ENCODE assay signal across 14 cellular contexts in genomic region chr13:37769078-37769477, GRCh38.
DNase-seq lines count a peak whose midpoint lies in the region; ATAC-seq and TF ChIP-seq lines count a peak whose summit lies in the region.
"Had no signal": no experiment of that assay in that cellular context is flagged by ENCODE, and none has a peak within 500 bp of the region (broad histone marks: within the 10 kb centered on the region; RNA-seq: fewer than 3 reads in every experiment).

No MANE protein-coding gene starts in this region.

- H3K27me3 ChIP-seq in MM.1S (replicated peaks; ENCODE audit: insufficient read depth, low read length) (no peaks in the 10 kb centered on the region), brain microvascular endothelial cell (replicated peaks) (no peaks in the 10 kb centered on the region)

- no peak overlapping the region for H2AFZ ChIP-seq in MM.1S (ENCODE audit: low read length)

- H4K20me1 ChIP-seq in MM.1S (ENCODE audit: insufficient read depth, low read length): no peaks in the 10 kb centered on the region

- H3K4me3 ChIP-seq in MM.1S (ENCODE audit: low read length) (no peak overlapping the region), brain microvascular endothelial cell (ENCODE audit: low read depth, low read length) (no peak overlapping the region)
- H3K4me3 ChIP-seq: A549 had no signal

- no peaks in the 10 kb centered on the region for H3K36me3 Mint-ChIP-seq in neural crest cell (ENCODE audit: low read depth)

- no peaks in the 10 kb centered on the region for H3K9me3 ChIP-seq in MM.1S (replicated peaks; ENCODE audit: insufficient read depth, low read length)
- H3K9me3 ChIP-seq: A549 had no signal

- no peak overlapping the region for H3K4me3 Mint-ChIP-seq in neural crest cell
- H3K4me3 Mint-ChIP-seq: activated T-cell treated with anti-CD3 and anti-CD28 coated beads, Interleukin-2, amount 50 U/mL, for 24 hours; effector memory CD8-positive, alpha-beta T cell had no signal

- no peak for TF ChIP-seq CTCF in MM.1S (IDR thresholded peaks at IDR 0.05; ENCODE audit: low read length)
- peak; percentile 4 for TF ChIP-seq CTCF in brain microvascular endothelial cell (IDR thresholded peaks at IDR 0.05; ENCODE audit: low read depth, low read length, missing control alignments)
- TF ChIP-seq CTCF in neural crest cell (conservative IDR thresholded peaks at IDR 0.05): peak; percentile 63

- H3K9ac ChIP-seq in MM.1S (ENCODE audit: low read length): no peak overlapping the region

- in situ Hi-C loops in brain microvascular endothelial cell (cut with HindIII; ENCODE audit: low pct_ligation_motif_present, low sequenced_read_pairs): no loop called here

- H3K9me3 Mint-ChIP-seq in neural crest cell: no peaks in the 10 kb centered on the region
- H3K9me3 Mint-ChIP-seq: activated T-cell treated with anti-CD3 and anti-CD28 coated beads, Interleukin-2, amount 50 U/mL, for 24 hours; effector memory CD8-positive, alpha-beta T cell had no signal

- H3K27ac Mint-ChIP-seq in neural crest cell (ENCODE audit: unreplicated experiment): no peak overlapping the region
- H3K27ac Mint-ChIP-seq: activated T-cell treated with anti-CD3 and anti-CD28 coated beads, Interleukin-2, amount 50 U/mL, for 24 hours; effector memory CD8-positive, alpha-beta T cell had no signal

- no peaks in the 10 kb centered on the region for H3K9me2 ChIP-seq in MM.1S (replicated peaks; ENCODE audit: insufficient read depth, low read length)

- H3K27ac ChIP-seq in MM.1S (ENCODE audit: low read length) (no peak overlapping the region), brain microvascular endothelial cell (no peak overlapping the region)
- H3K27ac ChIP-seq: A549 had no signal

- no peaks in the 10 kb centered on the region for H3K4me1 ChIP-seq in MM.1S (ENCODE audit: low read length)
- H3K4me1 ChIP-seq: A549 had no signal

- ATAC-seq in HG03139 (IDR thresholded peaks at IDR 0.05; ENCODE audit: unreplicated experiment): no peak
- ATAC-seq in HG02840 (IDR thresholded peaks at IDR 0.05; ENCODE audit: low FRiP score, unreplicated experiment): no peak
- ATAC-seq: A549; effector memory CD8-positive, alpha-beta T cell had no signal

- DNase-seq in DMS153 (lab: John Stamatoyannopoulos, UW) (peak; percentile 17), DMS153 treated with DMSO at 0.1 percent for 48 hours (lab: John Stamatoyannopoulos, UW; ENCODE audit: unreplicated experiment) (no peak), MM.1S (peak; percentile 11), brain microvascular endothelial cell (no peak), neural crest cell (ENCODE audit: low read depth, low spot score) (no peak), GF-D8 (lab: John Stamatoyannopoulos, UW) (no peak)
- DNase-seq: activated T-cell treated with anti-CD3 and anti-CD28 coated beads, Interleukin-2, amount 50 U/mL, for 24 hours; effector memory CD8-positive, alpha-beta T cell; hypothalamus; mammary epithelial cell; NCI-H774 had no signal

- no peaks in the 10 kb centered on the region for H3K79me2 ChIP-seq in MM.1S (ENCODE audit: low read length)

- no peaks in the 10 kb centered on the region for H3K4me1 Mint-ChIP-seq in neural crest cell

- no peak overlapping the region for H3K4me2 ChIP-seq in MM.1S (ENCODE audit: low read depth, low read length)
- H3K4me2 ChIP-seq: A549 had no signal

- H3K27me3 Mint-ChIP-seq in neural crest cell (ENCODE audit: low read depth): no peaks in the 10 kb centered on the region
- H3K27me3 Mint-ChIP-seq: activated T-cell treated with anti-CD3 and anti-CD28 coated beads, Interleukin-2, amount 50 U/mL, for 24 hours; effector memory CD8-positive, alpha-beta T cell had no signal

- H3K36me3 ChIP-seq in MM.1S (replicated peaks; ENCODE audit: insufficient read depth, low read length): no peaks in the 10 kb centered on the region
- no peaks in the 10 kb centered on the region for H3K36me3 ChIP-seq in brain microvascular endothelial cell (replicated peaks)

- no peaks in the 10 kb centered on the region for H3F3A ChIP-seq in MM.1S (ENCODE audit: insufficient read depth, low read length)

Comparison
In these comparisons a context has a peak if more than half of its experiments do, and no peak if none do; other contexts are left out.
1. DNase-seq: peak in DMS153 (single experiment) and MM.1S (single experiment); none in DMS153 treated with DMSO at 0.1 percent for 48 hours (single experiment), brain microvascular endothelial cell (single experiment), neural crest cell (single experiment) and GF-D8 (single experiment).